ENCODE assay signal across 19 cellular contexts in the genomic region with DNA sequence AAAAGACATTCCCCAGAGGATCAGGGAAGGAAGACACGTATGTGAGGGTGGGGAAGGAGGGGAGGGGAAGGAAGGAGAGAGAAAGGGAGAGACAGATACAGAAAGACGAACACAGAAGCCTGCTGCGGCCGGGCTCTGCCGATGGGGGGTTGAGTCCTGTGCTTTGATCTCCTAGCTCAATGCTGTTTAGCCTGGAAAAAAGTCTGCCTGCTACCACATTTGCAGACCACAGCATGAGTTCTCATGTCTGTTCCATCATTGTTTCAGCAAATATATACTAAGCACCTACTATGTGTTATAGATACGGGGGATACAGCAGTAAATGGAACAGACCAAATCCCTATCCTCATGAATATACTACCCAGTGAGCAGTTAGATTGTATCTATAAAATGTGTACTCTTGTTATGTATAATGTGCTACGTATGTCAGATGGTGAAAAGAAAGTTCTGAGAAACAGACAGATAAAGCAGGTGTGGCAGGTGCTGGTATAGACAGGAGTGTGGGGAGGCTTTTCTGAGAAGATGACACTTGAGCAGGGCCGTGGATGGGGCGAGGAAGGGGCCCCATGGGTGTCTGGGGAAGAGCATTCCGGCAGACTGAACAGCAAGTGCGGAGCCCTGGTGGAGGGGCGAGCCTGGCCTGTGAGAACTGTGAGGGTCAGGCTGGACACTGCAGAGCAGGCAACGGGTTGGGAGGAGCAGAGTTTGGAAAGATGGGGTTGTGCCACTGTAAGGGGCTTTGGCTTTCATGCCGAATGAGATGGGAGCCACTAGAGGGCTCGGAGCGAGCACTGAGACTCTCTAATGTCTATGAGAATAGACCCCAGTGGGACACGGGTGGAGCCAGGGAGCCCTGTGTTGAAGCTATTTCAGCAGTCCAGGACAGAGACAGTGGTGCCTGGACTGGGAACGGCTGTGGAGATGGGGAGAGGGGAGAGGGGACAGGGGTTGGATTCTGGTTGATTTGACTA. TPM values are rescaled to one million over a fixed set of nuclear protein-coding genes. Genes with fewer than 3 reads are reported as not detected.
DNase-seq lines count a peak whose midpoint lies in the region; ATAC-seq and TF ChIP-seq lines count a peak whose summit lies in the region.
"Had no signal": no experiment of that assay in that cellular context is flagged by ENCODE, and none has a peak within 500 bp of the region (broad histone marks: within the 10 kb centered on the region; RNA-seq: fewer than 3 reads in every experiment).

No MANE protein-coding gene starts in this region.

- peak overlapping the region; percentile 35 for H3K4me3 ChIP-seq in Jurkat, Clone E6-1 (ENCODE audit: low read length)
- H3K4me3 ChIP-seq in dorsolateral prefrontal cortex = no peak overlapping the region
- no peak overlapping the region for H3K4me3 ChIP-seq in esophagus muscularis mucosa
- H3K4me3 ChIP-seq: sigmoid colon, SK-N-MC, suprapubic skin had no signal

- no peak for TF ChIP-seq POLR2A in esophagus muscularis mucosa (IDR thresholded peaks at IDR 0.05; ENCODE audit: low read depth)
- no peak for TF ChIP-seq POLR2A in erythroblast (IDR thresholded peaks at IDR 0.05; ENCODE audit: low read length)

- no peaks in the 10 kb centered on the region for H3K27me3 Mint-ChIP-seq in activated CD4-positive, alpha-beta T cell treated with anti-CD3 and anti-CD28 coated beads, Interleukin-2, amount 10 ng/mL, durations not matched to agents 24 days and 14 days
- H3K27me3 Mint-ChIP-seq: central memory CD8-positive, alpha-beta T cell had no signal

- H3K4me1 Mint-ChIP-seq in activated CD4-positive, alpha-beta T cell treated with anti-CD3 and anti-CD28 coated beads, Interleukin-2, amount 10 ng/mL, durations not matched to agents 24 days and 14 days = peaks cover 5% of the 10 kb centered on the region
- peaks cover 4% of the 10 kb centered on the region for H3K4me1 Mint-ChIP-seq in stimulated activated effector memory CD8-positive, alpha-beta T cell treated with anti-CD3 and anti-CD28 coated beads, Interleukin-12 subunit alpha, Interleukin-12 subunit beta, amount 100 ng/mL, for 72 hours
- H3K4me1 Mint-ChIP-seq: central memory CD8-positive, alpha-beta T cell; memory B cell had no signal

- H3K4me1 ChIP-seq in esophagus muscularis mucosa = peaks cover 0 to 10% (median 2%) of the 10 kb centered on the region in 4 donors
- H3K4me1 ChIP-seq: sigmoid colon had no signal

- H3K27ac ChIP-seq in dorsolateral prefrontal cortex (peak overlapping the region in 46 of 59 donors; percentile 14 to 93 (median 69)), esophagus muscularis mucosa (replicated peaks in 1 of 4) (no peak overlapping the region)
- H3K27ac ChIP-seq: SK-N-MC, suprapubic skin had no signal

- TF ChIP-seq EP300 in esophagus muscularis mucosa (IDR thresholded peaks at IDR 0.05) = no peak

- peak overlapping the region; percentile 20 for H3K4me3 Mint-ChIP-seq in activated CD4-positive, alpha-beta T cell treated with anti-CD3 and anti-CD28 coated beads, Interleukin-2, amount 10 ng/mL, durations not matched to agents 24 days and 14 days
- H3K4me3 Mint-ChIP-seq in stimulated activated effector memory CD8-positive, alpha-beta T cell treated with anti-CD3 and anti-CD28 coated beads, Interleukin-12 subunit alpha, Interleukin-12 subunit beta, amount 100 ng/mL, for 72 hours = no peak overlapping the region
- H3K4me3 Mint-ChIP-seq: central memory CD8-positive, alpha-beta T cell; memory B cell had no signal

- peaks cover 14% of the 10 kb centered on the region for H3K9me3 Mint-ChIP-seq in activated CD4-positive, alpha-beta T cell treated with anti-CD3 and anti-CD28 coated beads, Interleukin-2, amount 10 ng/mL, durations not matched to agents 24 days and 14 days
- H3K9me3 Mint-ChIP-seq in stimulated activated effector memory CD8-positive, alpha-beta T cell treated with anti-CD3 and anti-CD28 coated beads, Interleukin-12 subunit alpha, Interleukin-12 subunit beta, amount 100 ng/mL, for 72 hours = peaks cover 9% of the 10 kb centered on the region
- H3K9me3 Mint-ChIP-seq: central memory CD8-positive, alpha-beta T cell had no signal

- no peak for DNase-seq in activated CD4-positive, alpha-beta T cell treated with anti-CD3 and anti-CD28 coated beads, Interleukin-2, amount 10 ng/mL, durations not matched to agents 24 days and 14 days
- DNase-seq in activated CD4-positive, alpha-beta T cell treated with anti-CD3 and anti-CD28 coated beads, Interleukin-2, amount 50 U/mL, for 1 hour = no peak
- DNase-seq in Jurkat, Clone E6-1 (ENCODE audit: low read depth, low spot score) = peak; percentile 90
- DNase-seq in dorsolateral prefrontal cortex = no peak
- no peak for DNase-seq in stimulated activated effector memory CD8-positive, alpha-beta T cell treated with anti-CD3 and anti-CD28 coated beads, Interleukin-12 subunit alpha, Interleukin-12 subunit beta, amount 100 ng/mL, for 72 hours (ENCODE audit: low spot score in 2 of 2)
- DNase-seq in esophagus muscularis mucosa (ENCODE audit: extremely low spot score) = no peak
- DNase-seq in erythroblast (lab: John Stamatoyannopoulos, UW) = no peak
- DNase-seq: activated CD4-positive, alpha-beta T cell treated with anti-CD3 and anti-CD28 coated beads for 4 hours; anterior cingulate cortex; DMS153; MV-4-11; naive thymus-derived CD4-positive, alpha-beta T cell; NCI-H2227 treated with DMSO at 0.1 percent for 48 hours; sigmoid colon had no signal

- TF ChIP-seq CTCF in dorsolateral prefrontal cortex (IDR thresholded peaks at IDR 0.05 in 54 of 56, conservative IDR thresholded peaks at IDR 0.05 in 2 of 56; ENCODE audit: low read depth in 1 of 56, partially characterized antibody in 56 of 56) (no peak), esophagus muscularis mucosa (IDR thresholded peaks at IDR 0.05) (no peak)

- intact Hi-C loops in activated CD4-positive, alpha-beta T cell treated with anti-CD3 and anti-CD28 coated beads, Interleukin-2, amount 10 ng/mL, durations not matched to agents 24 days and 14 days (cut with micrococcal nuclease) = no loop called here
- intact Hi-C loops in dorsolateral prefrontal cortex (cut with DNase I) (no loop called here), esophagus muscularis mucosa (cut with DNase I) (no loop called here)

- H3K36me3 Mint-ChIP-seq in activated CD4-positive, alpha-beta T cell treated with anti-CD3 and anti-CD28 coated beads, Interleukin-2, amount 10 ng/mL, durations not matched to agents 24 days and 14 days (ENCODE audit: low read depth) = peaks cover 43% of the 10 kb centered on the region
- peaks cover 17% of the 10 kb centered on the region for H3K36me3 Mint-ChIP-seq in stimulated activated effector memory CD8-positive, alpha-beta T cell treated with anti-CD3 and anti-CD28 coated beads, Interleukin-12 subunit alpha, Interleukin-12 subunit beta, amount 100 ng/mL, for 72 hours

- H3K27ac Mint-ChIP-seq in activated CD4-positive, alpha-beta T cell treated with anti-CD3 and anti-CD28 coated beads, Interleukin-2, amount 10 ng/mL, durations not matched to agents 24 days and 14 days = no peak overlapping the region
- peak overlapping the region; percentile 2 for H3K27ac Mint-ChIP-seq in stimulated activated effector memory CD8-positive, alpha-beta T cell treated with anti-CD3 and anti-CD28 coated beads, Interleukin-12 subunit alpha, Interleukin-12 subunit beta, amount 100 ng/mL, for 72 hours
- H3K27ac Mint-ChIP-seq: memory B cell; naive thymus-derived CD4-positive, alpha-beta T cell had no signal

- no peaks in the 10 kb centered on the region for H3K9me3 ChIP-seq in esophagus muscularis mucosa
- H3K9me3 ChIP-seq: sigmoid colon, suprapubic skin had no signal

- peaks cover 12 to 88% (median 58%) of the 10 kb centered on the region in 4 donors for H3K36me3 ChIP-seq in esophagus muscularis mucosa

- H3K27me3 ChIP-seq in dorsolateral prefrontal cortex (no peaks in the 10 kb centered on the region), esophagus muscularis mucosa (no peaks in the 10 kb centered on the region)
- H3K27me3 ChIP-seq: sigmoid colon, suprapubic skin had no signal

- ATAC-seq in stimulated activated effector memory CD8-positive, alpha-beta T cell treated with anti-CD3 and anti-CD28 coated beads, Interleukin-12 subunit alpha, Interleukin-12 subunit beta, amount 100 ng/mL, for 72 hours = no peak
- no peak for ATAC-seq in GM21737 (IDR thresholded peaks at IDR 0.05; ENCODE audit: unreplicated experiment)
- ATAC-seq: naive thymus-derived CD4-positive, alpha-beta T cell had no signal

- WGBS in esophagus muscularis mucosa = 90% methylated on average over 18 of the region's 18 CpGs

RNA-seq across cellular contexts. Expression of gene KIAA1614, which starts 34.1 kb away (rescaled TPM):
- 0.16 and 0.26 TPM in 2 replicates for total RNA-seq in activated CD4-positive, alpha-beta T cell treated with anti-CD3 and anti-CD28 coated beads, Interleukin-2, amount 10 ng/mL, durations not matched to agents 24 days and 14 days
- 0.38 TPM for polyA plus RNA-seq in Jurkat, Clone E6-1 (2012; ENCODE audit: insufficient read depth, insufficient read length)
- 10 to 100 TPM in 107 of 120 experiments, 1 to 10 TPM in 13; 6.4 to 28.8 (median 14.1) TPM for total RNA-seq in dorsolateral prefrontal cortex
- 10 to 100 TPM; 15.4 to 30.0 (median 17.4) TPM for total RNA-seq in esophagus muscularis mucosa

Comparison
In these comparisons a context has a peak if more than half of its experiments do, and no peak if none do; other contexts are left out.
1. H3K27ac ChIP-seq: peak in dorsolateral prefrontal cortex (46 of 59); none in esophagus muscularis mucosa (0 of 4).